8 cellular contexts compared by ENCODE assay signal in genomic region chr3:139534992-139535879, GRCh38. TPM values are rescaled to one million over a fixed set of nuclear protein-coding genes. Genes with fewer than 3 reads are reported as not detected.
DNase-seq lines count a peak whose midpoint lies in the region; ATAC-seq and TF ChIP-seq lines count a peak whose summit lies in the region.

No MANE protein-coding gene starts in this region.

- DNase-seq in GM12865 (ENCODE audit: low read depth) (peak; percentile 7), head of caudate nucleus (peak in 33 of 42 donors; percentile 17 to 79 (median 52)), prostate gland (ENCODE audit: low spot score) (no peak), DMS114 treated with DMSO at 0.1 percent for 48 hours (lab: John Stamatoyannopoulos, UW; ENCODE audit: unreplicated experiment) (no peak)
- no peak for DNase-seq in activated CD4-positive, CD25-positive, alpha-beta regulatory T cell (lab: John Stamatoyannopoulos, UW)

- 49% methylated on average over 12 of the region's 12 CpGs for WGBS in prostate gland

- H3K9me3 ChIP-seq in prostate gland = no peaks in the 10 kb centered on the region

- no peak for TF ChIP-seq POLR2A in prostate gland (IDR thresholded peaks at IDR 0.05)

- H3K27ac ChIP-seq in VCaP (peak overlapping the region; percentile 82), prostate gland (peak overlapping the region; percentile 32 to 53)

- ATAC-seq in HG02642 (IDR thresholded peaks at IDR 0.05; ENCODE audit: poor library complexity, unreplicated experiment) (no peak), GM21381 (IDR thresholded peaks at IDR 0.05; ENCODE audit: unreplicated experiment) (no peak)

- intact Hi-C loops in head of caudate nucleus (cut with DNase I) (loop anchor here (10.0 kb wide), 1 partner anchor 400 kb away; the partner anchor contains the start of gene CLSTN2), prostate gland (cut with DNase I) (no loop called here)

- no peaks in the 10 kb centered on the region for H3K36me3 ChIP-seq in prostate gland

- H3K27me3 ChIP-seq in prostate gland (replicated peaks; ENCODE audit: insufficient read depth) = no peaks in the 10 kb centered on the region

- no peaks in the 10 kb centered on the region for H3K4me1 ChIP-seq in prostate gland (replicated peaks)

- TF ChIP-seq CTCF in GM12865 (IDR thresholded peaks at IDR 0.05; ENCODE audit: insufficient read depth, low read depth, low read length, missing control alignments) = no peak
- no peak for TF ChIP-seq CTCF in VCaP (conservative IDR thresholded peaks at IDR 0.05)
- no peak for TF ChIP-seq CTCF in prostate gland (IDR thresholded peaks at IDR 0.05)

- no peak overlapping the region for H3K4me3 ChIP-seq in GM12865 (ENCODE audit: low read depth, low read length)
- H3K4me3 ChIP-seq in prostate gland = no peak overlapping the region

RNA-seq across cellular contexts. Expression of gene RBP1, which starts 4.3 kb away (rescaled TPM):
- 10 to 100 TPM in 1 of 2 donors, 1 to 10 TPM in 1; 7.3 to 53.3 TPM for total RNA-seq in prostate gland

RNA-seq across cellular contexts. Expression of gene RBP2, which starts 58.9 kb away (rescaled TPM):
- not detected for total RNA-seq in prostate gland

Comparison
In these comparisons a context has a peak if more than half of its experiments do, and no peak if none do; other contexts are left out.
1. DNase-seq: peak in GM12865 (single experiment) and head of caudate nucleus (33 of 42); none in prostate gland (single experiment), DMS114 treated with DMSO at 0.1 percent for 48 hours (single experiment) and activated CD4-positive, CD25-positive, alpha-beta regulatory T cell (0 of 4).